Comparison of ENCODE assay signal across 8 cellular contexts in the genomic region with DNA sequence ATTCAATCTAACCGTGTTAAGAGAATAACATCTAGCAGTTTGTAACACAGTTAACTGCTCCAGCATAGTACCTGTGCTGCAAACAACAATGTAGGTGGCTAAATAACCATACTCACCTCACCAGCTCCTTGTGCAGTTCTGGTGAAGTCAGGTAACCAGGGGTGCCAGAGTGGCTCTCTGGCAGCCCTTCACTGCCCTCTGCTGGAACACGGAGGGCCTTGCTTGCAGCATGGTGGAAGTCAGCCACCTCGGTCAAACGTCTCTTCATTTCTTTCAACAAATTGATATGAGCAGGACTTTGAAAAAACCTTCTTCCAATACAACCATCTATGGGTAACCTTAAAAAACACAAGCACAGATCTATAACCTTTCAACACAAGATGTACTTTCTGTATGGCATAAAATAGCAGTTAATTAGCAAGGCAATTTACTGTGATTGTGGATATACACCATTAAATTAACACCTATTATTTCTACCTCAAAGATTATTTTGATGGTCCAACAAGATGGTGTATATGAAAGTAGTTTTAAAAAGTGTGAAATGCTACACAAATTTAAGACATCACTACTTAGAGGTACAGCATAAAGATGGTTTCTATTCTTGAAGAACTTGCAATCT. TPM values are rescaled to one million over a fixed set of nuclear protein-coding genes. Genes with fewer than 3 reads are reported as not detected.
DNase-seq lines count a peak whose midpoint lies in the region; ATAC-seq and TF ChIP-seq lines count a peak whose summit lies in the region.

No MANE protein-coding gene starts in this region.

- H3K27ac Mint-ChIP-seq in activated CD4-positive, alpha-beta T cell treated with anti-CD3 and anti-CD28 coated beads, Interleukin-2, amount 10 ng/mL, durations not matched to agents 7 days and 5 days: no peak overlapping the region
- no peak overlapping the region for H3K27ac Mint-ChIP-seq in naive B cell
- H3K27ac Mint-ChIP-seq in stimulated activated effector memory CD8-positive, alpha-beta T cell treated with anti-CD3 and anti-CD28 coated beads, Interleukin-12 subunit alpha, Interleukin-12 subunit beta, amount 100 ng/mL, for 72 hours: no peak overlapping the region

- ATAC-seq in naive B cell (ENCODE audit: low read depth in 2 of 2) (peak; percentile 46 to 52), GM18517 (IDR thresholded peaks at IDR 0.05; ENCODE audit: unreplicated experiment) (no peak)
- ATAC-seq in stimulated activated effector memory CD8-positive, alpha-beta T cell treated with anti-CD3 and anti-CD28 coated beads, Interleukin-12 subunit alpha, Interleukin-12 subunit beta, amount 100 ng/mL, for 72 hours: peak; percentile 79

- CTCF ChIA-PET in activated CD4-positive, alpha-beta T cell treated with anti-CD3 and anti-CD28 coated beads, Interleukin-2, amount 10 ng/mL, durations not matched to agents 7 days and 5 days (lab: Charles Lee): interaction anchor here (0.6 to 2.1 kb wide), 8 partner anchors 11 to 248 kb away, joined by 3 to 12 read pairs (median 4); no protein-coding TSS in a partner anchor

- DNase-seq in EH (ENCODE audit: low read depth): peak; percentile 49
- peak; percentile 16 to 72 for DNase-seq in HAP-1 (ENCODE audit: low spot score in 2 of 2)
- DNase-seq in NCI-H2107 (lab: John Stamatoyannopoulos, UW): peak; percentile 38
- peak; percentile 77 for DNase-seq in activated CD4-positive, alpha-beta T cell treated with anti-CD3 and anti-CD28 coated beads, Interleukin-2, amount 10 ng/mL, durations not matched to agents 7 days and 5 days
- DNase-seq in dorsolateral prefrontal cortex: peak in 4 of 10 donors; percentile 11 to 47 (median 21)
- peak; percentile 21 for DNase-seq in naive B cell
- DNase-seq in stimulated activated effector memory CD8-positive, alpha-beta T cell treated with anti-CD3 and anti-CD28 coated beads, Interleukin-12 subunit alpha, Interleukin-12 subunit beta, amount 100 ng/mL, for 72 hours (ENCODE audit: low spot score in 2 of 2): peak; percentile 34 to 72

- peaks cover 45% of the 10 kb centered on the region for H3K36me3 Mint-ChIP-seq in activated CD4-positive, alpha-beta T cell treated with anti-CD3 and anti-CD28 coated beads, Interleukin-2, amount 10 ng/mL, durations not matched to agents 7 days and 5 days (ENCODE audit: low read depth)
- H3K36me3 Mint-ChIP-seq in naive B cell: peaks cover 45 to 55% of the 10 kb centered on the region in 2 donors
- H3K36me3 Mint-ChIP-seq in stimulated activated effector memory CD8-positive, alpha-beta T cell treated with anti-CD3 and anti-CD28 coated beads, Interleukin-12 subunit alpha, Interleukin-12 subunit beta, amount 100 ng/mL, for 72 hours: peaks cover 97% of the 10 kb centered on the region

- H3K4me3 ChIP-seq in HAP-1 (no peak overlapping the region), dorsolateral prefrontal cortex (no peak overlapping the region)

- no peak overlapping the region for H3K4me3 Mint-ChIP-seq in activated CD4-positive, alpha-beta T cell treated with anti-CD3 and anti-CD28 coated beads, Interleukin-2, amount 10 ng/mL, durations not matched to agents 7 days and 5 days
- H3K4me3 Mint-ChIP-seq in naive B cell: no peak overlapping the region
- no peak overlapping the region for H3K4me3 Mint-ChIP-seq in stimulated activated effector memory CD8-positive, alpha-beta T cell treated with anti-CD3 and anti-CD28 coated beads, Interleukin-12 subunit alpha, Interleukin-12 subunit beta, amount 100 ng/mL, for 72 hours

- H3K27ac ChIP-seq in dorsolateral prefrontal cortex: no peak overlapping the region

- no peaks in the 10 kb centered on the region for H3K4me1 Mint-ChIP-seq in activated CD4-positive, alpha-beta T cell treated with anti-CD3 and anti-CD28 coated beads, Interleukin-2, amount 10 ng/mL, durations not matched to agents 7 days and 5 days
- H3K4me1 Mint-ChIP-seq in naive B cell: peaks cover 0 to 3% (median 0%) of the 10 kb centered on the region in 3 donors
- peaks cover 5% of the 10 kb centered on the region for H3K4me1 Mint-ChIP-seq in stimulated activated effector memory CD8-positive, alpha-beta T cell treated with anti-CD3 and anti-CD28 coated beads, Interleukin-12 subunit alpha, Interleukin-12 subunit beta, amount 100 ng/mL, for 72 hours

- TF ChIP-seq CTCF in dorsolateral prefrontal cortex (IDR thresholded peaks at IDR 0.05 in 54 of 56, conservative IDR thresholded peaks at IDR 0.05 in 2 of 56; ENCODE audit: low read depth in 1 of 56, partially characterized antibody in 56 of 56): peak in 55 of 56 donors; percentile 15 to 75 (median 55)

- no peaks in the 10 kb centered on the region for H3K9me3 Mint-ChIP-seq in activated CD4-positive, alpha-beta T cell treated with anti-CD3 and anti-CD28 coated beads, Interleukin-2, amount 10 ng/mL, durations not matched to agents 7 days and 5 days
- H3K9me3 Mint-ChIP-seq in naive B cell: no peaks in the 10 kb centered on the region
- H3K9me3 Mint-ChIP-seq in stimulated activated effector memory CD8-positive, alpha-beta T cell treated with anti-CD3 and anti-CD28 coated beads, Interleukin-12 subunit alpha, Interleukin-12 subunit beta, amount 100 ng/mL, for 72 hours: no peaks in the 10 kb centered on the region

- peaks cover 25% of the 10 kb centered on the region for H3K36me3 ChIP-seq in HAP-1 (replicated peaks)

- intact Hi-C loops in dorsolateral prefrontal cortex (cut with DNase I): loop anchor here in 1 of 2 donors (10.0 kb wide), 1 partner anchor 164 kb away; the partner anchor contains the start of gene PSTPIP2

- no peaks in the 10 kb centered on the region for H3K4me1 ChIP-seq in HAP-1

- H3K9me3 ChIP-seq in HAP-1: no peaks in the 10 kb centered on the region

- in situ Hi-C loops in HAP-1 (cut with MboI; ENCODE audit: low sequenced_read_pairs): no loop called here

- H3K27me3 ChIP-seq in HAP-1 (ENCODE audit: low read depth): no peaks in the 10 kb centered on the region
- no peaks in the 10 kb centered on the region for H3K27me3 ChIP-seq in dorsolateral prefrontal cortex

- POLR2A ChIA-PET in activated CD4-positive, alpha-beta T cell treated with anti-CD3 and anti-CD28 coated beads, Interleukin-2, amount 10 ng/mL, durations not matched to agents 7 days and 5 days (lab: Charles Lee): no interaction called here

- no peaks in the 10 kb centered on the region for H3K27me3 Mint-ChIP-seq in activated CD4-positive, alpha-beta T cell treated with anti-CD3 and anti-CD28 coated beads, Interleukin-2, amount 10 ng/mL, durations not matched to agents 7 days and 5 days
- no peaks in the 10 kb centered on the region for H3K27me3 Mint-ChIP-seq in naive B cell

RNA-seq across cellular contexts. Expression of gene EPG5, which starts 56.6 kb away (rescaled TPM):
- 10 to 100 TPM; 21.6 to 26.6 TPM for total RNA-seq in activated CD4-positive, alpha-beta T cell treated with anti-CD3 and anti-CD28 coated beads, Interleukin-2, amount 10 ng/mL, durations not matched to agents 7 days and 5 days
- total RNA-seq in dorsolateral prefrontal cortex: 10 to 100 TPM; 33.0 to 67.5 (median 49.2) TPM
- 1 to 10 TPM; 3.4 to 6.9 (median 5.4) TPM for polyA plus RNA-seq in naive B cell (ENCODE audit: low read depth in 6 of 6)
